In genomic region chr5:141040763-141041426, GRCh38 we compare ENCODE assay signal across 8 cellular contexts. TPM values are rescaled to one million over a fixed set of nuclear protein-coding genes. Genes with fewer than 3 reads are reported as not detected.
DNase-seq lines count a peak whose midpoint lies in the region; ATAC-seq and TF ChIP-seq lines count a peak whose summit lies in the region.

No MANE protein-coding gene starts in this region.

- H3K9me3 ChIP-seq in Panc1 (ENCODE audit: control insufficient read depth, insufficient read depth, low read depth, low read length): no peaks in the 10 kb centered on the region

- H3K9me3 Mint-ChIP-seq in activated T-helper 2 cell treated with anti-CD3 and anti-CD28 coated beads, Interferon-gamma antibody, Interleukin-2, Interleukin-4, amounts not matched to agents 10 μg/mL and 5 μg/mL and 100 μg/mL, durations not matched to agents 14 hours and 24 hours and 36 hours: no peaks in the 10 kb centered on the region
- peaks cover 7% of the 10 kb centered on the region for H3K9me3 Mint-ChIP-seq in natural killer cell treated with Interleukin-12 subunit alpha and Interleukin-12 subunit beta and Interleukin-15 and Interleukin-18, amount 100 ng/mL, for 72 hours

- no TSS peak for BruUV-seq in Panc1 (replicated peaks; lab: Mats Ljungman, UMichigan)

- TF ChIP-seq CTCF in Panc1 (IDR thresholded peaks at IDR 0.05) (peak; percentile 81), foreskin keratinocyte (conservative IDR thresholded peaks at IDR 0.05) (peak; percentile 92)

- POLR2A ChIA-PET in Panc1 (lab: Charles Lee): no interaction called here

- H3K27me3 Mint-ChIP-seq in activated T-helper 2 cell treated with anti-CD3 and anti-CD28 coated beads, Interferon-gamma antibody, Interleukin-2, Interleukin-4, amounts not matched to agents 10 μg/mL and 5 μg/mL and 100 μg/mL, durations not matched to agents 14 hours and 24 hours and 36 hours (ENCODE audit: low read depth): no peaks in the 10 kb centered on the region
- peaks cover 0 to 6% of the 10 kb centered on the region in 2 donors for H3K27me3 Mint-ChIP-seq in natural killer cell treated with Interleukin-12 subunit alpha and Interleukin-12 subunit beta and Interleukin-15 and Interleukin-18, amount 100 ng/mL, for 72 hours

- no peak overlapping the region for H3K27ac Mint-ChIP-seq in activated T-helper 2 cell treated with anti-CD3 and anti-CD28 coated beads, Interferon-gamma antibody, Interleukin-2, Interleukin-4, amounts not matched to agents 10 μg/mL and 5 μg/mL and 100 μg/mL, durations not matched to agents 14 hours and 24 hours and 36 hours
- H3K27ac Mint-ChIP-seq in natural killer cell treated with Interleukin-12 subunit alpha and Interleukin-12 subunit beta and Interleukin-15 and Interleukin-18, amount 100 ng/mL, for 72 hours: no peak overlapping the region

- peak overlapping the region; percentile 71 for H3K27ac ChIP-seq in Panc1 (ENCODE audit: low read length)
- H3K27ac ChIP-seq in foreskin keratinocyte: no peak overlapping the region

- no peaks in the 10 kb centered on the region for H3K4me1 Mint-ChIP-seq in activated T-helper 2 cell treated with anti-CD3 and anti-CD28 coated beads, Interferon-gamma antibody, Interleukin-2, Interleukin-4, amounts not matched to agents 10 μg/mL and 5 μg/mL and 100 μg/mL, durations not matched to agents 14 hours and 24 hours and 36 hours (ENCODE audit: low read depth)
- H3K4me1 Mint-ChIP-seq in natural killer cell treated with Interleukin-12 subunit alpha and Interleukin-12 subunit beta and Interleukin-15 and Interleukin-18, amount 100 ng/mL, for 72 hours (ENCODE audit: low read depth in 2 of 2): no peaks in the 10 kb centered on the region

- H3K27me3 ChIP-seq in Panc1 (ENCODE audit: control insufficient read depth, insufficient read depth, low read length): peaks cover 3% of the 10 kb centered on the region; the same call in 1 of the 2 replicates
- H3K27me3 ChIP-seq in foreskin keratinocyte: no peaks in the 10 kb centered on the region

- peaks cover 7% of the 10 kb centered on the region; the same call in 1 of the 2 replicates for H3K4me1 ChIP-seq in Panc1 (ENCODE audit: control insufficient read depth, insufficient read depth, low read length)
- no peaks in the 10 kb centered on the region for H3K4me1 ChIP-seq in foreskin keratinocyte

- intact Hi-C loops in Panc1 (cut with micrococcal nuclease; ENCODE audit: unreplicated experiment): loop anchor here (1.0 to 2.0 kb wide), 4 partner anchors 159 to 234 kb away; partner anchors contain the start of genes PCDHA12, PCDHA13, PCDHA4 and PCDHA8
- intact Hi-C loops in activated T-helper 2 cell treated with anti-CD3 and anti-CD28 coated beads, Interferon-gamma antibody, Interleukin-2, Interleukin-4, amounts not matched to agents 10 μg/mL and 5 μg/mL and 100 μg/mL, durations not matched to agents 14 hours and 24 hours and 36 hours (cut with micrococcal nuclease): no loop called here

- H3K36me3 Mint-ChIP-seq in activated T-helper 2 cell treated with anti-CD3 and anti-CD28 coated beads, Interferon-gamma antibody, Interleukin-2, Interleukin-4, amounts not matched to agents 10 μg/mL and 5 μg/mL and 100 μg/mL, durations not matched to agents 14 hours and 24 hours and 36 hours (ENCODE audit: low read depth): no peaks in the 10 kb centered on the region
- H3K36me3 Mint-ChIP-seq in natural killer cell treated with Interleukin-12 subunit alpha and Interleukin-12 subunit beta and Interleukin-15 and Interleukin-18, amount 100 ng/mL, for 72 hours: no peaks in the 10 kb centered on the region

- no peaks in the 10 kb centered on the region for H3K36me3 ChIP-seq in Panc1 (ENCODE audit: control insufficient read depth, insufficient read depth, low read length)

- CTCF ChIA-PET in Panc1 (lab: Charles Lee): interaction anchor here (0.8 to 1.5 kb wide), 5 partner anchors 37 to 200 kb away, joined by 3 to 15 read pairs (median 5); partner anchors contain the start of genes PCDHA8 and PCDHAC2

- in situ Hi-C loops in ACHN (cut with HindIII; ENCODE audit: low pct_ligation_motif_present, low pct_unique_long_range_greater_than_20kb, low sequenced_read_pairs) (no loop called here), Panc1 (cut with HindIII; ENCODE audit: low pct_unique_long_range_greater_than_20kb, low sequenced_read_pairs) (no loop called here)

- ATAC-seq in Panc1 (peak; percentile 90), foreskin keratinocyte (peak; percentile 91)
- ATAC-seq in natural killer cell treated with Interleukin-12 subunit alpha and Interleukin-12 subunit beta and Interleukin-15 and Interleukin-18, amount 100 ng/mL, for 72 hours: peak; percentile 52 to 65

- H3K4me3 ChIP-seq in Panc1 (ENCODE audit: low read depth in 2 of 2, low read length in 2 of 2): peak overlapping the region; percentile 48 to 89

- H3K4me3 Mint-ChIP-seq in activated T-helper 2 cell treated with anti-CD3 and anti-CD28 coated beads, Interferon-gamma antibody, Interleukin-2, Interleukin-4, amounts not matched to agents 10 μg/mL and 5 μg/mL and 100 μg/mL, durations not matched to agents 14 hours and 24 hours and 36 hours (ENCODE audit: low read depth): no peak overlapping the region
- no peak overlapping the region for H3K4me3 Mint-ChIP-seq in natural killer cell treated with Interleukin-12 subunit alpha and Interleukin-12 subunit beta and Interleukin-15 and Interleukin-18, amount 100 ng/mL, for 72 hours

- DNase-seq in ACHN: peak; percentile 83
- peak; percentile 37 for DNase-seq in GM19238 (ENCODE audit: insufficient read length, low spot score)
- peak; percentile 72 for DNase-seq in LHCN-M2 (ENCODE audit: low read depth)
- DNase-seq in Panc1 (ENCODE audit: low read depth, low spot score): peak; percentile 93
- DNase-seq in activated T-helper 2 cell treated with anti-CD3 and anti-CD28 coated beads, Interferon-gamma antibody, Interleukin-2, Interleukin-4, amounts not matched to agents 10 μg/mL and 5 μg/mL and 100 μg/mL, durations not matched to agents 14 hours and 24 hours and 36 hours (ENCODE audit: low spot score): peak; percentile 67
- DNase-seq in foreskin keratinocyte: peak; percentile 66 to 86
- DNase-seq in natural killer cell treated with Interleukin-12 subunit alpha and Interleukin-12 subunit beta and Interleukin-15 and Interleukin-18, amount 100 ng/mL, for 72 hours (ENCODE audit: low spot score): peak; percentile 66
- DNase-seq in stromal cell of bone marrow (ENCODE audit: low read depth): peak; percentile 31

RNA-seq across cellular contexts. Expression of gene PCDHB1, which starts 10.3 kb away (rescaled TPM):
- total RNA-seq in LHCN-M2 (2014; rRNA removed) (not detected in 2 replicates), Panc1 (2021; ENCODE audit: unreplicated experiment) (0.05 TPM), foreskin keratinocyte (not detected in 2 replicates)
- not detected for polyA plus RNA-seq in LHCN-M2 (2012)
- polyA plus RNA-seq in Panc1 (2012; ENCODE audit: insufficient read length): not detected
- not detected in 2 replicates for total RNA-seq in activated T-helper 2 cell treated with anti-CD3 and anti-CD28 coated beads, Interferon-gamma antibody, Interleukin-2, Interleukin-4, amounts not matched to agents 10 μg/mL and 5 μg/mL and 100 μg/mL, durations not matched to agents 14 hours and 24 hours and 36 hours
- polyA plus RNA-seq in foreskin keratinocyte: not detected in 2 replicates
- total RNA-seq in natural killer cell treated with Interleukin-12 subunit alpha and Interleukin-12 subunit beta and Interleukin-15 and Interleukin-18, amount 100 ng/mL, for 72 hours: not detected

RNA-seq across cellular contexts. Expression of gene PCDHB2, which starts 53.5 kb away (rescaled TPM):
- total RNA-seq in LHCN-M2 (2014; rRNA removed): 10.7 and 13.4 TPM in 2 replicates
- polyA plus RNA-seq in LHCN-M2 (2012): 9.9 TPM
- 12.8 TPM for total RNA-seq in Panc1 (2021; ENCODE audit: unreplicated experiment)
- polyA plus RNA-seq in Panc1 (2012; ENCODE audit: insufficient read length): 14.8 TPM
- total RNA-seq in activated T-helper 2 cell treated with anti-CD3 and anti-CD28 coated beads, Interferon-gamma antibody, Interleukin-2, Interleukin-4, amounts not matched to agents 10 μg/mL and 5 μg/mL and 100 μg/mL, durations not matched to agents 14 hours and 24 hours and 36 hours: 0.11 and 0.25 TPM in 2 replicates
- 0.10 and 0.11 TPM in 2 replicates for total RNA-seq in foreskin keratinocyte
- 0.02 and 0.09 TPM in 2 replicates for polyA plus RNA-seq in foreskin keratinocyte
- total RNA-seq in natural killer cell treated with Interleukin-12 subunit alpha and Interleukin-12 subunit beta and Interleukin-15 and Interleukin-18, amount 100 ng/mL, for 72 hours: not detected

RNA-seq across cellular contexts. Expression of gene PCDHB3, which starts 59.4 kb away (rescaled TPM):
- 2.0 and 2.4 TPM in 2 replicates for total RNA-seq in LHCN-M2 (2014; rRNA removed)
- polyA plus RNA-seq in LHCN-M2 (2012): 1.3 TPM
- total RNA-seq in Panc1 (2021; ENCODE audit: unreplicated experiment): 0.92 TPM
- polyA plus RNA-seq in Panc1 (2012; ENCODE audit: insufficient read length): 0.46 TPM
- not detected in 2 replicates for total RNA-seq in activated T-helper 2 cell treated with anti-CD3 and anti-CD28 coated beads, Interferon-gamma antibody, Interleukin-2, Interleukin-4, amounts not matched to agents 10 μg/mL and 5 μg/mL and 100 μg/mL, durations not matched to agents 14 hours and 24 hours and 36 hours
- total RNA-seq in foreskin keratinocyte: 0.03 and 0.04 TPM in 2 replicates
- 0.02 TPM in 1 of 2 replicates, not detected in the other for polyA plus RNA-seq in foreskin keratinocyte
- total RNA-seq in natural killer cell treated with Interleukin-12 subunit alpha and Interleukin-12 subunit beta and Interleukin-15 and Interleukin-18, amount 100 ng/mL, for 72 hours: not detected

Comparison
In these comparisons a context has a peak if more than half of its experiments do, and no peak if none do; other contexts are left out.
1. DNase-seq: peak in every context shown above with its lines; median percentile 93 in Panc1; 83 in ACHN; 76 in foreskin keratinocyte; 72 in LHCN-M2; 67 in activated T-helper 2 cell treated with anti-CD3 and anti-CD28 coated beads, Interferon-gamma antibody, Interleukin-2, Interleukin-4, amounts not matched to agents 10 μg/mL and 5 μg/mL and 100 μg/mL, durations not matched to agents 14 hours and 24 hours and 36 hours; 66 in natural killer cell treated with Interleukin-12 subunit alpha and Interleukin-12 subunit beta and Interleukin-15 and Interleukin-18, amount 100 ng/mL, for 72 hours; 37 in GM19238; 31 in stromal cell of bone marrow.